In genomic region chr3:150407818-150408231, GRCh38 we compare ENCODE assay signal across 8 cellular contexts. TPM values are rescaled to one million over a fixed set of nuclear protein-coding genes. Genes with fewer than 3 reads are reported as not detected.
DNase-seq lines count a peak whose midpoint lies in the region; ATAC-seq and TF ChIP-seq lines count a peak whose summit lies in the region.

No MANE protein-coding gene starts in this region.

- peak overlapping the region; percentile 71 for H3K9ac ChIP-seq in rectal smooth muscle tissue (ENCODE audit: low read length)

- peaks cover 64% of the 10 kb centered on the region for H3K36me3 Mint-ChIP-seq in Calu3 (ENCODE audit: insufficient read depth, unreplicated experiment)
- H3K36me3 Mint-ChIP-seq in activated CD8-positive, alpha-beta T cell treated with anti-CD3 and anti-CD28 coated beads, Interleukin-2, amount 10 ng/mL, durations not matched to agents 7 days and 5 days (ENCODE audit: low read depth), result peaks cover 11% of the 10 kb centered on the region

- TF ChIP-seq CTCF in Calu3 (IDR thresholded peaks at IDR 0.05; ENCODE audit: unreplicated experiment) (no peak), foreskin fibroblast (IDR thresholded peaks at IDR 0.05; ENCODE audit: low read depth, low read length) (no peak)

- no TSS peak for BruUV-seq in Calu3 (replicated peaks; lab: Mats Ljungman, UMichigan)

- peak overlapping the region; percentile 61 to 68 for H3K4me3 ChIP-seq in foreskin fibroblast (ENCODE audit: low read depth in 1 of 2, low read length in 2 of 2)
- peak overlapping the region; percentile 72 for H3K4me3 ChIP-seq in rectal smooth muscle tissue (ENCODE audit: low read length)

- no peaks in the 10 kb centered on the region for H3K36me3 ChIP-seq in rectal smooth muscle tissue (ENCODE audit: control insufficient read depth, insufficient read depth, low read length)

- no peaks in the 10 kb centered on the region for H3K9me3 Mint-ChIP-seq in Calu3 (ENCODE audit: low read depth, unreplicated experiment)
- H3K9me3 Mint-ChIP-seq in activated CD8-positive, alpha-beta T cell treated with anti-CD3 and anti-CD28 coated beads, Interleukin-2, amount 10 ng/mL, durations not matched to agents 7 days and 5 days (ENCODE audit: insufficient read depth), result no peaks in the 10 kb centered on the region

- DNase-seq in Calu3 (no peak), M059J (ENCODE audit: low read depth) (peak; percentile 78), foreskin fibroblast (no peak), NCI-H1092 (lab: John Stamatoyannopoulos, UW) (no peak)
- DNase-seq in activated CD8-positive, alpha-beta T cell treated with anti-CD3 and anti-CD28 coated beads, Interleukin-2, amount 10 ng/mL, durations not matched to agents 7 days and 5 days, result no peak

- ATAC-seq in GM21528 (IDR thresholded peaks at IDR 0.05; ENCODE audit: low FRiP score, unreplicated experiment) (peak; percentile 14), GM19328 (IDR thresholded peaks at IDR 0.05; ENCODE audit: unreplicated experiment) (no peak)
- peak; percentile 1 for ATAC-seq in activated CD8-positive, alpha-beta T cell treated with anti-CD3 and anti-CD28 coated beads, Interleukin-2, amount 10 ng/mL, durations not matched to agents 7 days and 5 days

- no peaks in the 10 kb centered on the region for H3K27me3 ChIP-seq in rectal smooth muscle tissue (ENCODE audit: control insufficient read depth, insufficient read depth, low read length)

- POLR2A ChIA-PET in activated CD8-positive, alpha-beta T cell treated with anti-CD3 and anti-CD28 coated beads, Interleukin-2, amount 10 ng/mL, durations not matched to agents 7 days and 5 days (lab: Charles Lee), result interaction anchor here (0.6 to 4.7 kb wide), 8 partner anchors 9 to 355 kb away, joined by 3 to 36 read pairs (median 8); partner anchors contain the start of genes EIF2A, SELENOT, SERP1 and SIAH2

- H3K27ac Mint-ChIP-seq in Calu3 (ENCODE audit: unreplicated experiment), result peak overlapping the region; percentile 99
- peak overlapping the region; percentile 86 for H3K27ac Mint-ChIP-seq in activated CD8-positive, alpha-beta T cell treated with anti-CD3 and anti-CD28 coated beads, Interleukin-2, amount 10 ng/mL, durations not matched to agents 7 days and 5 days

- H3K27me3 Mint-ChIP-seq in Calu3 (ENCODE audit: unreplicated experiment), result no peaks in the 10 kb centered on the region
- peaks cover 3% of the 10 kb centered on the region for H3K27me3 Mint-ChIP-seq in activated CD8-positive, alpha-beta T cell treated with anti-CD3 and anti-CD28 coated beads, Interleukin-2, amount 10 ng/mL, durations not matched to agents 7 days and 5 days (ENCODE audit: low read depth)

- peaks cover 2% of the 10 kb centered on the region for H3K4me1 ChIP-seq in rectal smooth muscle tissue (ENCODE audit: control insufficient read depth, insufficient read depth, low read length)

- CTCF ChIA-PET in Calu3 (lab: Charles Lee), result interaction anchor here (0.6 to 3.7 kb wide), 8 partner anchors 9 to 1599 kb away, joined by 3 to 34 read pairs (median 4); no protein-coding TSS in a partner anchor
- CTCF ChIA-PET in activated CD8-positive, alpha-beta T cell treated with anti-CD3 and anti-CD28 coated beads, Interleukin-2, amount 10 ng/mL, durations not matched to agents 7 days and 5 days (lab: Charles Lee), result interaction anchor here (1.0 to 3.2 kb wide), 4 partner anchors 18 to 88 kb away, joined by 3 to 26 read pairs (median 12); no protein-coding TSS in a partner anchor

- intact Hi-C loops in Calu3 (cut with micrococcal nuclease; ENCODE audit: unreplicated experiment), result loop anchor here (1.0 to 2.0 kb wide), 4 partner anchors 36 to 169 kb away; no protein-coding TSS in a partner anchor

- peaks cover 16% of the 10 kb centered on the region for H3K4me1 Mint-ChIP-seq in Calu3 (ENCODE audit: low read depth, unreplicated experiment)
- H3K4me1 Mint-ChIP-seq in activated CD8-positive, alpha-beta T cell treated with anti-CD3 and anti-CD28 coated beads, Interleukin-2, amount 10 ng/mL, durations not matched to agents 7 days and 5 days (ENCODE audit: low read depth), result peaks cover 23% of the 10 kb centered on the region

- H3K27ac ChIP-seq in rectal smooth muscle tissue (ENCODE audit: low read depth, low read length), result peak overlapping the region; percentile 99

- H3K4me3 Mint-ChIP-seq in Calu3 (ENCODE audit: low read depth, unreplicated experiment), result peak overlapping the region; percentile 74
- H3K4me3 Mint-ChIP-seq in activated CD8-positive, alpha-beta T cell treated with anti-CD3 and anti-CD28 coated beads, Interleukin-2, amount 10 ng/mL, durations not matched to agents 7 days and 5 days, result peak overlapping the region; percentile 92

RNA-seq across cellular contexts. Expression of gene TSC22D2, which starts 0.3 kb away (rescaled TPM):
- total RNA-seq in Calu3 (2022), result 40.9 and 49.7 TPM in 2 replicates
- total RNA-seq in M059J (2014; rRNA removed; shearing (Covaris generic)), result 5.8 and 17.6 TPM in 2 replicates
- total RNA-seq in activated CD8-positive, alpha-beta T cell treated with anti-CD3 and anti-CD28 coated beads, Interleukin-2, amount 10 ng/mL, durations not matched to agents 7 days and 5 days, result 1 to 10 TPM; 8.6 to 8.9 TPM
